Comparison of ENCODE assay signal across 9 cellular contexts in the genomic region with DNA sequence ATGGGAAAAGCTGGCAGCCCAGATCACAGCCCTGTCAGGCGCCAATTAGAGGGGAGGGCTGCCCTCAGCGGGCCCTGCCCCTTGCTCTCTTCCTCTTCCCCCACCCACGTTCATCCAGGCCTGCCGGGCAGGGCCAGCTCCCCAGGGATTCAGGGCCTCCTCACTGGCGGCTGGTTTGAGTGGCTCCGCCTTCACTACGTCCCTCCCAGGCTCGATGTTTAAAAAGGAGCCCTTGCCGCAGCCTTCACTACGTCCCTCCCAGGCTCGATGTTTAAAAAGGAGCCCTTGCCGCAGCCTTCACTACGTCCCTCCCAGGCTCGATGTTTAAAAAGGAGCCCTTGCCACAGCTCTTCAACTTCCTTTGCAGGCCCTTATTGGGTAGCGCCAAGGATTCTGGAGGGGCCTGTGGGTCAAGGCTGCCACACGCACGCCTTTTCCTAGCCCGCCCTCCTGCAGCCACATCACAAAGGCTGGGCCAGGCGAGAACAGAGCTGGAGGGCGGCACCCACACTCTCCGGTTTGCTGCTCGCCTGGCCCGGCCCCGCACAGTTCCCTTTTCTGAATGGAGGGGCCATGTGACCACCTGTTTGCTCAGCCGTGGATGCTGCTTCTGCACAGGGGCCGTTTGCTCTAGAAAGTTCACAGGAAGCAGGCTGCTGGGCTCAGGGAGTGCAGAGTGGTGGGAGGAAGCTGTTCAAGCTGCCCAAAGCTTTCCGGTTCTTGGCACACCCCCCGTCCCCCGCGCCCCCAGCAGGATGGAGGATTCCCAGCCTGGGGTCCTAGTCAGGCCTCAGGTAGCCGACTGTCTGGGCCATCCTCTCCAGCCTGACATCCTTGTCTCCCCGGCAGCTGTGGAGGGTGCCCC. TPM values are rescaled to one million over a fixed set of nuclear protein-coding genes. Genes with fewer than 3 reads are reported as not detected.
A peak's percentile ranks its signal among the peaks of the same experiment; 100 is the strongest.
DNase-seq lines count a peak whose midpoint lies in the region; ATAC-seq, FAIRE-seq and TF ChIP-seq lines count a peak whose summit lies in the region.
"Had no signal": no experiment of that assay in that cellular context is flagged by ENCODE, and none has a peak within 500 bp of the region (broad histone marks: within the 10 kb centered on the region; RNA-seq: fewer than 3 reads in every experiment).

No MANE protein-coding gene starts in this region.

- H3K9ac ChIP-seq in GM12878 (ENCODE audit: control insufficient read depth, insufficient read depth, low read length): peak overlapping the region; percentile 93

- WGBS in GM12878 (ENCODE audit: insufficient coverage, insufficient replicate concordance, low lambda C conversion rate, missing lambda C conversion rate): 2% methylated on average over 32 of the region's 32 CpGs
- 1 to 2% (median 2%) methylated on average over 16 to 32 of the region's 32 CpGs for WGBS in spleen, 5 donors

- peaks cover 37% of the 10 kb centered on the region for H3K79me2 ChIP-seq in GM12878 (ENCODE audit: control insufficient read depth, insufficient read depth, low read length)

- CTCF ChIA-PET in GM12878 (lab: Yijun Ruan, JAX): interaction anchor here (0.6 to 3.5 kb wide), 19 partner anchors 16 to 226 kb away, joined by 3 to 27 read pairs (median 6); a partner anchor contains a TSS

- in situ Hi-C loops in G401 (cut with HindIII; ENCODE audit: low sequenced_read_pairs) (no loop called here), GM12878 (cut with MboI) (no loop called here)

- RAD21 ChIA-PET in GM12878 (lab: Charles Lee; ENCODE audit: unreplicated experiment): interaction anchor here (0.6 to 3.1 kb wide), 13 partner anchors 16 to 61 kb away, joined by 3 to 30 read pairs (median 5); a partner anchor contains a TSS

- H3K36me3 ChIP-seq in GM12878 (ENCODE audit: control insufficient read depth in 2 of 2, insufficient read depth in 2 of 2, low read length in 1 of 2): peaks cover 0 to 20% of the 10 kb centered on the region in 2 experiments; a peak in 2 of 4 replicates
- peaks cover 0 to 51% (median 17%) of the 10 kb centered on the region in 6 donors for H3K36me3 ChIP-seq in spleen

- POLR2A ChIA-PET in GM12878 (lab: Charles Lee): interaction anchor here (0.6 to 2.7 kb wide), 21 partner anchors 16 to 270 kb away, joined by 3 to 27 read pairs (median 6); a partner anchor contains a TSS

- peak overlapping the region; percentile 54 for H2AFZ ChIP-seq in GM12878 (ENCODE audit: control insufficient read depth, low read depth, low read length)

- no TSS peak for BruUV-seq in GM12878 (replicated peaks; lab: Mats Ljungman, UMichigan)

- SMC1A ChIA-PET in GM12878 (lab: Charles Lee; ENCODE audit: uncharacterized antibody, unreplicated experiment): interaction anchor here (0.8 to 3.5 kb wide), 22 partner anchors 16 to 121 kb away, joined by 3 to 23 read pairs (median 6); a partner anchor contains a TSS

- peak overlapping the region; percentile 93 for H3K27ac Mint-ChIP-seq in T-helper 2 cell treated with Interferon-gamma antibody and Interleukin-4, amounts not matched to agents 5 μg/mL and 100 μg/mL, for 36 hours

- TF ChIP-seq EP300 in GM12878 (IDR thresholded peaks at IDR 0.05; ENCODE audit: borderline replicate concordance in 1 of 2, control insufficient read depth in 1 of 2, low read depth in 2 of 2, low read length in 2 of 2): peak; percentile 11 to 50; a peak in 1 of 4 replicates

- H3K4me1 ChIP-seq in GM12878 (ENCODE audit: control insufficient read depth, insufficient read depth, low read length) (peaks cover 12% of the 10 kb centered on the region), spleen (peaks cover 22 to 65% (median 43%) of the 10 kb centered on the region in 6 donors)

- peak overlapping the region; percentile 94 for H3K27ac ChIP-seq in GM12878 (ENCODE audit: control insufficient read depth, insufficient read depth)
- peak overlapping the region; percentile 78 to 92 (median 88) for H3K27ac ChIP-seq in spleen

- peak overlapping the region; percentile 82 for H3K4me3 Mint-ChIP-seq in T-helper 2 cell treated with Interferon-gamma antibody and Interleukin-4, amounts not matched to agents 5 μg/mL and 100 μg/mL, for 36 hours

- peak; percentile 68 for ATAC-seq in GM21737 (IDR thresholded peaks at IDR 0.05; ENCODE audit: unreplicated experiment)
- peak; percentile 86 for ATAC-seq in GM12878

- no peaks in the 10 kb centered on the region for H3K9me3 Mint-ChIP-seq in T-helper 2 cell treated with Interferon-gamma antibody and Interleukin-4, amounts not matched to agents 5 μg/mL and 100 μg/mL, for 36 hours

- peak; percentile 57 for TF ChIP-seq POLR2A in GM12878 (IDR thresholded peaks at IDR 0.05; ENCODE audit: low read depth, low read length)
- TF ChIP-seq POLR2A in spleen (IDR thresholded peaks at IDR 0.05): no peak

- peak; percentile 98 for FAIRE-seq in GM12878 (lab: Jason Lieb, UNC)

- H3K4me3 ChIP-seq in GM12878 (peak overlapping the region; percentile 98), spleen (peak overlapping the region in 7 of 8 donors; percentile 25 to 76 (median 47))

- peaks cover 19% of the 10 kb centered on the region for H3K36me3 Mint-ChIP-seq in T-helper 2 cell treated with Interferon-gamma antibody and Interleukin-4, amounts not matched to agents 5 μg/mL and 100 μg/mL, for 36 hours (ENCODE audit: low read depth)

- DNase-seq in G401 (ENCODE audit: low spot score) (peak; percentile 23), Kasumi-1 (lab: John Stamatoyannopoulos, UW) (peak; percentile 99 to 100), GM12878 (ENCODE audit: low read depth, low spot score) (peak; percentile 75), iPS-NIHi11 (ENCODE audit: low spot score) (peak; percentile 78), spleen (peak; percentile 96), NCI-H524 (lab: John Stamatoyannopoulos, UW) (no peak)
- peak; percentile 52 for DNase-seq in T-helper 2 cell treated with Interferon-gamma antibody and Interleukin-4, amounts not matched to agents 5 μg/mL and 100 μg/mL, for 36 hours (ENCODE audit: low spot score)

- H3K9me3 ChIP-seq in GM12878 (replicated peaks; ENCODE audit: control insufficient read depth, insufficient read depth, low read length) (peaks cover 2% of the 10 kb centered on the region; the same call in 2 of the 3 replicates), spleen (no peaks in the 10 kb centered on the region)

- no peaks in the 10 kb centered on the region for H3K27me3 ChIP-seq in GM12878 (replicated peaks in 1 of 2; ENCODE audit: control insufficient read depth in 2 of 2, insufficient read depth in 2 of 2, low read length in 1 of 2)
- H3K27me3 ChIP-seq in spleen (replicated peaks in 1 of 7): no peaks in the 10 kb centered on the region

- TF ChIP-seq CTCF in GM12878 (IDR thresholded peaks at IDR 0.05 in 2 of 3, conservative IDR thresholded peaks at IDR 0.05 in 1 of 3; ENCODE audit: control insufficient read depth in 2 of 3, extremely low read depth in 1 of 3, insufficient read depth in 1 of 3, low read depth in 3 of 3, low read length in 3 of 3): no peak
- no peak for TF ChIP-seq CTCF in spleen (IDR thresholded peaks at IDR 0.05 in 8 of 11, conservative IDR thresholded peaks at IDR 0.05 in 3 of 11)

- H3K4me1 Mint-ChIP-seq in T-helper 2 cell treated with Interferon-gamma antibody and Interleukin-4, amounts not matched to agents 5 μg/mL and 100 μg/mL, for 36 hours (ENCODE audit: low read depth): peaks cover 8% of the 10 kb centered on the region

- intact Hi-C loops in GM12878 (cut with micrococcal nuclease; ENCODE audit: unreplicated experiment) (loop anchor here (2.0 to 5.0 kb wide), 2 partner anchors 15 to 52 kb away; a partner anchor contains a TSS), spleen (cut with DNase I; ENCODE audit: low total_unique reads) (no loop called here)

- H3K4me2 ChIP-seq in GM12878 (ENCODE audit: control insufficient read depth, insufficient read depth): peak overlapping the region; percentile 100

- H4K20me1 ChIP-seq in GM12878 (ENCODE audit: control insufficient read depth, insufficient read depth): no peaks in the 10 kb centered on the region

- TF ChIP-seq RAD21 in GM12878 (IDR thresholded peaks at IDR 0.05; ENCODE audit: insufficient read depth, low read depth, low read length): no peak

- no peaks in the 10 kb centered on the region for H3K27me3 Mint-ChIP-seq in T-helper 2 cell treated with Interferon-gamma antibody and Interleukin-4, amounts not matched to agents 5 μg/mL and 100 μg/mL, for 36 hours (ENCODE audit: low read depth)

RNA-seq across cellular contexts. Expression of a gene that starts 1.6 kb away (rescaled TPM):
- total RNA-seq in G401 (2014; rRNA removed; shearing (Covaris generic)): 1.2 TPM in 1 of 2 replicates, not detected in the other
- 130 and 134 TPM in 2 replicates for total RNA-seq in GM12878 (2013; cell fraction: nucleolus; rRNA removed)
- total RNA-seq in GM12878 (2014; rRNA removed) (27.8 and 35.8 TPM in 2 replicates), GM12878 (2014; rRNA removed; fragmentation: Illumina TruSeq; extraction: Trizol) (15.7 and 17.5 TPM in 2 replicates), GM12878 (2021) (60.2 and 74.1 TPM in 2 replicates), spleen (10 to 100 TPM; 18.8 to 41.9 (median 31.4) TPM)
- 18.7 TPM for polyA plus RNA-seq in GM12878 (2011; ENCODE audit: low read depth)
- polyA plus RNA-seq in GM12878 (2011; rRNA removed) (13.0 and 22.9 TPM in 2 replicates), GM12878 (2014; fragmentation: Illumina TruSeq; extraction: Trizol) (5.8 and 19.2 TPM in 2 replicates), GM12878 (2014; fragmentation: Nextera tagmentation; extraction: Ambion mirVana) (1 to 10 TPM in 1 of 2 experiments, under 1 TPM in 1; 0.72 to 3.9 TPM), GM12878 (2014; rRNA removed) (67.1 and 83.6 TPM in 2 replicates), GM12878 (2016; fragmentation: Nextera tagmentation; extraction: Ambion mirVana) (10 to 100 TPM; 57.9 to 67.0 TPM), spleen (10 to 100 TPM; 34.4 to 95.3 (median 41.5) TPM)
- 33.9 and 65.4 TPM in 2 replicates for polyA plus RNA-seq in GM12878 (2011; cell fraction: cytosol; rRNA removed)
- 742 and 791 TPM in 2 replicates for polyA plus RNA-seq in GM12878 (2011; cell fraction: nucleus; rRNA removed)
- polyA plus RNA-seq in GM12878 (2012): 52.1 and 66.9 TPM in 2 replicates
- polyA minus RNA-seq in GM12878 (2011; rRNA and poly(A)+ RNA removed): 6.9 and 18.1 TPM in 2 replicates
- polyA minus RNA-seq in GM12878 (2011; cell fraction: cytosol; rRNA and poly(A)+ RNA removed): 9.0 and 11.0 TPM in 2 replicates
- polyA minus RNA-seq in GM12878 (2011; cell fraction: nucleus; rRNA and poly(A)+ RNA removed): 49.8 and 62.0 TPM in 2 replicates

RNA-seq across cellular contexts. Expression of a gene that starts 16.1 kb away (rescaled TPM):
- total RNA-seq in G401 (2014; rRNA removed; shearing (Covaris generic)): 41.0 and 49.2 TPM in 2 replicates
- 16.8 and 17.6 TPM in 2 replicates for total RNA-seq in GM12878 (2013; cell fraction: nucleolus; rRNA removed)
- total RNA-seq in GM12878 (2014; rRNA removed): 21.7 and 25.2 TPM in 2 replicates
- 21.7 and 22.7 TPM in 2 replicates for total RNA-seq in GM12878 (2014; rRNA removed; fragmentation: Illumina TruSeq; extraction: Trizol)
- 33.1 and 33.8 TPM in 2 replicates for total RNA-seq in GM12878 (2021)
- polyA plus RNA-seq in GM12878 (2011; ENCODE audit: low read depth): 19.1 TPM
- 28.2 and 30.6 TPM in 2 replicates for polyA plus RNA-seq in GM12878 (2011; rRNA removed)
- 29.1 and 34.1 TPM in 2 replicates for polyA plus RNA-seq in GM12878 (2011; cell fraction: cytosol; rRNA removed)
- polyA plus RNA-seq in GM12878 (2011; cell fraction: nucleus; rRNA removed): 19.5 and 22.0 TPM in 2 replicates
- 21.7 and 23.3 TPM in 2 replicates for polyA plus RNA-seq in GM12878 (2012)
- polyA plus RNA-seq in GM12878 (2014; fragmentation: Illumina TruSeq; extraction: Trizol): 17.6 and 22.8 TPM in 2 replicates
- 10 to 100 TPM; 12.0 to 13.2 TPM for polyA plus RNA-seq in GM12878 (2014; fragmentation: Nextera tagmentation; extraction: Ambion mirVana)
- polyA plus RNA-seq in GM12878 (2014; rRNA removed): 27.9 and 29.8 TPM in 2 replicates
- polyA plus RNA-seq in GM12878 (2016; fragmentation: Nextera tagmentation; extraction: Ambion mirVana): 10 to 100 TPM; 16.5 to 20.1 TPM
- polyA minus RNA-seq in GM12878 (2011; rRNA and poly(A)+ RNA removed): 26.9 and 30.9 TPM in 2 replicates
- 11.3 and 11.9 TPM in 2 replicates for polyA minus RNA-seq in GM12878 (2011; cell fraction: cytosol; rRNA and poly(A)+ RNA removed)
- 7.1 and 9.1 TPM in 2 replicates for polyA minus RNA-seq in GM12878 (2011; cell fraction: nucleus; rRNA and poly(A)+ RNA removed)
- total RNA-seq in spleen: 10 to 100 TPM; 26.5 to 33.3 (median 29.6) TPM
- 10 to 100 TPM in 2 of 3 donors, 1 to 10 TPM in 1; 9.7 to 12.9 (median 12.0) TPM for polyA plus RNA-seq in spleen

RNA-seq across cellular contexts. Expression of a gene that starts 27.8 kb away (rescaled TPM):
- 24.3 and 36.5 TPM in 2 replicates for total RNA-seq in G401 (2014; rRNA removed; shearing (Covaris generic))
- total RNA-seq in GM12878 (2013; cell fraction: nucleolus; rRNA removed): 158 and 180 TPM in 2 replicates
- total RNA-seq in GM12878 (2014; rRNA removed): 40.9 and 41.5 TPM in 2 replicates
- 33.8 and 36.0 TPM in 2 replicates for total RNA-seq in GM12878 (2014; rRNA removed; fragmentation: Illumina TruSeq; extraction: Trizol)
- 52.1 and 56.4 TPM in 2 replicates for total RNA-seq in GM12878 (2021)
- polyA plus RNA-seq in GM12878 (2011; ENCODE audit: low read depth): 21.4 TPM
- polyA plus RNA-seq in GM12878 (2011; rRNA removed): 40.4 and 47.4 TPM in 2 replicates
- polyA plus RNA-seq in GM12878 (2011; cell fraction: cytosol; rRNA removed): 43.3 and 47.3 TPM in 2 replicates
- polyA plus RNA-seq in GM12878 (2011; cell fraction: nucleus; rRNA removed): 185 and 192 TPM in 2 replicates
- polyA plus RNA-seq in GM12878 (2012): 32.5 and 32.6 TPM in 2 replicates
- 39.4 and 44.2 TPM in 2 replicates for polyA plus RNA-seq in GM12878 (2014; fragmentation: Illumina TruSeq; extraction: Trizol)
- 1 to 10 TPM; 5.5 to 7.8 TPM for polyA plus RNA-seq in GM12878 (2014; fragmentation: Nextera tagmentation; extraction: Ambion mirVana)
- 40.6 and 40.8 TPM in 2 replicates for polyA plus RNA-seq in GM12878 (2014; rRNA removed)
- polyA plus RNA-seq in GM12878 (2016; fragmentation: Nextera tagmentation; extraction: Ambion mirVana): 10 to 100 TPM; 24.7 to 28.5 TPM
- 38.1 and 42.9 TPM in 2 replicates for polyA minus RNA-seq in GM12878 (2011; rRNA and poly(A)+ RNA removed)
- 12.7 and 13.5 TPM in 2 replicates for polyA minus RNA-seq in GM12878 (2011; cell fraction: cytosol; rRNA and poly(A)+ RNA removed)
- polyA minus RNA-seq in GM12878 (2011; cell fraction: nucleus; rRNA and poly(A)+ RNA removed): 38.0 and 59.5 TPM in 2 replicates
- 10 to 100 TPM; 61.2 to 79.6 (median 76.0) TPM for total RNA-seq in spleen
- polyA plus RNA-seq in spleen: 10 to 100 TPM; 17.4 to 23.2 (median 17.8) TPM

RNA-seq across cellular contexts. Expression of a gene that starts 52.7 kb away (rescaled TPM):
- total RNA-seq in G401 (2014; rRNA removed; shearing (Covaris generic)): not detected in 2 replicates
- total RNA-seq in GM12878 (2013; cell fraction: nucleolus; rRNA removed): 0.69 TPM in 1 of 2 replicates, not detected in the other
- total RNA-seq in GM12878 (2014; rRNA removed) (not detected in 2 replicates), GM12878 (2014; rRNA removed; fragmentation: Illumina TruSeq; extraction: Trizol) (not detected in 2 replicates), GM12878 (2021) (0.33 TPM in 1 of 2 replicates, not detected in the other), spleen (not detected)
- polyA plus RNA-seq in GM12878 (2011; ENCODE audit: low read depth): not detected
- polyA plus RNA-seq in GM12878 (2011; rRNA removed) (not detected in 2 replicates), GM12878 (2014; fragmentation: Illumina TruSeq; extraction: Trizol) (not detected in 2 replicates), GM12878 (2014; fragmentation: Nextera tagmentation; extraction: Ambion mirVana) (not detected), GM12878 (2014; rRNA removed) (0.28 TPM in 1 of 2 replicates, not detected in the other), GM12878 (2016; fragmentation: Nextera tagmentation; extraction: Ambion mirVana) (not detected), spleen (not detected)
- polyA plus RNA-seq in GM12878 (2011; cell fraction: cytosol; rRNA removed): 0.07 TPM in 1 of 2 replicates, not detected in the other
- polyA plus RNA-seq in GM12878 (2011; cell fraction: nucleus; rRNA removed): 0.28 and 0.40 TPM in 2 replicates
- 0.11 TPM in 1 of 2 replicates, not detected in the other for polyA plus RNA-seq in GM12878 (2012)
- not detected in 2 replicates for polyA minus RNA-seq in GM12878 (2011; rRNA and poly(A)+ RNA removed)
- polyA minus RNA-seq in GM12878 (2011; cell fraction: cytosol; rRNA and poly(A)+ RNA removed): not detected in 2 replicates
- not detected in 2 replicates for polyA minus RNA-seq in GM12878 (2011; cell fraction: nucleus; rRNA and poly(A)+ RNA removed)
- total RNA-seq: dermis microvascular lymphatic vessel endothelial cell had no signal

Comparison
In these comparisons a context has a peak if more than half of its experiments do, and no peak if none do; other contexts are left out.
1. DNase-seq: peak in G401 (single experiment), Kasumi-1 (2 of 2), T-helper 2 cell treated with Interferon-gamma antibody and Interleukin-4, amounts not matched to agents 5 μg/mL and 100 μg/mL, for 36 hours (single experiment), GM12878 (single experiment), iPS-NIHi11 (single experiment) and spleen (single experiment); none in NCI-H524 (0 of 2).